Comparison of ENCODE assay signal across 8 cellular contexts in the genomic region with DNA sequence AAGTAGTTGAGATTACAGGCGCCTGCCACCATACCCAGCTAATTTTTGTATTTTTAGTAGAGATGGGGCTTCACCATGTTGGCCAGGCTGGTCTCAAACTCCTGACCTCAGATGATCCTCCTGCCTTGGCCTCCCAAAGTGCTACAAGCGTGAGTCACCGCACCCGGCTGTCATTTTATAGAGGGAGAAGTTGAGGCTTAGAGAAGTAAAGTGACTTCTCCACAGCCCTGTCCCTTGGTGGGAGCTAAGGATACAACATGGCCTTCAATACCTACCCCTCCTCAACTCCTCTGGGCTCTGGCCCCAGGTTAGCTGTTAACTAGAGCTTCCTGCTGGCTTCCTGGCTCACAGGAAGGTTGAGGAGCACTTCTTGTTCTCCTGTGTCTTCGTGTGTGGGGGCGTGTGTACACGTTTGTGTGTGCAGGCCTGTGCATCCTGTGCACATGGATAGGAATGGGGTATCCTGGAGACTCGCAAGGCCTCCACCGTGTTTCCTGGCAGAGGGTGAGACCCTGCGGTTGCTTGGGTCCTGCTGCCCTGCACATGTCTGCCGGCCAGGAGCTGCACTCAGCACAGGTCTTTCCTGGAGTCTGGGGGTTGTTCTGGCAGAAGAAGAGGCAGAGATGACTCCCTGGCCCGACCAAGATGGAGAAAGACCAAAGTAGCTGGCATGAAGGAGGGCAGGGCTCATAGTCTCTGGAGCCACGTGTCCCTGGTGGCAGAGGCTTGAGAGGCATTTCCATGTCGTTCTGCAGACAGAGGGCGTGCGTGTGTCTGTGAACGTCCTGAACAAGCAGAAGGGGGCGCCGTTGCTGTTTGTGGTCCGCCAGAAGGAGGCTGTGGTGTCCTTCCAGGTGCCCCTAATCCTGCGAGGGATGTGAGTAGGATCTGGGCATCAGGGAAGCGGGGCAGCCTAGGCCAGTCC. TPM values are rescaled to one million over a fixed set of nuclear protein-coding genes. Genes with fewer than 3 reads are reported as not detected.
DNase-seq lines count a peak whose midpoint lies in the region; ATAC-seq, FAIRE-seq and TF ChIP-seq lines count a peak whose summit lies in the region.

No MANE protein-coding gene starts in this region.

- FAIRE-seq in HTR-8/SVneo (lab: Jason Lieb, UNC) = no peak

- H3K9me3 ChIP-seq in CD4-positive, alpha-beta T cell (ENCODE audit: control insufficient read depth, low read length) = no peaks in the 10 kb centered on the region
- H3K9me3 ChIP-seq in heart left ventricle (no peaks in the 10 kb centered on the region), vagina (no peaks in the 10 kb centered on the region)

- peak; percentile 64 for ATAC-seq in CD4-positive, alpha-beta T cell (ENCODE audit: poor library complexity)
- ATAC-seq in heart left ventricle = peak in 3 of 4 donors; percentile 24 to 49 (median 28)

- TF ChIP-seq CTCF in CD4-positive, alpha-beta T cell (IDR thresholded peaks at IDR 0.05) = peak; percentile 54
- TF ChIP-seq CTCF in heart left ventricle (IDR thresholded peaks at IDR 0.05) = peak; percentile 25 to 87 (median 60)
- TF ChIP-seq CTCF in vagina (IDR thresholded peaks at IDR 0.05) = peak in 2 of 3 experiments; percentile 10 to 28

- no peaks in the 10 kb centered on the region for H3K27me3 Mint-ChIP-seq in CD4-positive, alpha-beta T cell

- no peaks in the 10 kb centered on the region for H3K9me3 Mint-ChIP-seq in CD4-positive, alpha-beta T cell

- H3K4me1 Mint-ChIP-seq in CD4-positive, alpha-beta T cell (ENCODE audit: low read depth) = peaks cover 36% of the 10 kb centered on the region

- peak overlapping the region; percentile 98 for H3K27ac Mint-ChIP-seq in CD4-positive, alpha-beta T cell

- peaks cover 23% of the 10 kb centered on the region for H3K36me3 Mint-ChIP-seq in CD4-positive, alpha-beta T cell (ENCODE audit: low read depth)

- no peak overlapping the region for H3K27ac ChIP-seq in CD4-positive, alpha-beta T cell (ENCODE audit: low read depth, low read length)
- H3K27ac ChIP-seq in heart left ventricle = peak overlapping the region in 7 of 12 donors; percentile 96 to 98 (median 98)
- no peak overlapping the region for H3K27ac ChIP-seq in vagina

- DNase-seq in CD4-positive, alpha-beta T cell = peak; percentile 29 to 69 (median 50)
- peak; percentile 92 for DNase-seq in H7
- DNase-seq in RPMI8226 = peak; percentile 83
- peak; percentile 59 for DNase-seq in activated naive CD4-positive, alpha-beta T cell treated with anti-CD3 and anti-CD28 coated beads, Interleukin-2, amount 50 U/mL, for 16 hours
- DNase-seq in heart left ventricle = peak; percentile 67 to 81 (median 75)
- peak; percentile 87 for DNase-seq in pons (ENCODE audit: low spot score)
- DNase-seq in vagina (ENCODE audit: extremely low spot score in 2 of 2) = no peak
- DNase-seq in HTR-8/SVneo (ENCODE audit: insufficient read length, low spot score) = no peak

- intact Hi-C loops in CD4-positive, alpha-beta T cell (cut with DNase I, micrococcal nuclease) = loop anchor here in 1 of 2 experiments (1.0 kb wide), 1 partner anchor 45 kb away; no protein-coding TSS in a partner anchor
- intact Hi-C loops in heart left ventricle (cut with DNase I) (loop anchor here in 8 of 10 donors (1.0 to 5.0 kb wide), 4 partner anchors 38 to 46 kb away; no protein-coding TSS in a partner anchor), vagina (cut with DNase I) (no loop called here)

- POLR2A ChIA-PET in CD4-positive, alpha-beta T cell (lab: Charles Lee) = interaction anchor here (1.4 to 4.9 kb wide), 4 partner anchors 14 to 51 kb away, joined by 5 to 60 read pairs (median 32); a partner anchor contains a TSS

- CTCF ChIA-PET in CD4-positive, alpha-beta T cell (lab: Charles Lee) = interaction anchor here (0.8 to 2.2 kb wide), 5 partner anchors 9 to 45 kb away, joined by 3 to 11 read pairs (median 4); no protein-coding TSS in a partner anchor

- peak overlapping the region; percentile 99 for H3K4me3 Mint-ChIP-seq in CD4-positive, alpha-beta T cell

- 44 to 51% (median 48%) methylated on average over 13 to 22 of the region's 22 CpGs for WGBS in heart left ventricle, 4 donors

- H3K36me3 ChIP-seq in H7 (replicated peaks; ENCODE audit: control insufficient read depth, insufficient read depth, low read length) (peaks cover 2% of the 10 kb centered on the region; the same call in 1 of the 2 replicates), heart left ventricle (peaks cover 0 to 43% (median 35%) of the 10 kb centered on the region in 9 donors), vagina (peaks cover 0 to 20% of the 10 kb centered on the region in 2 donors)

- TF ChIP-seq POLR2A in heart left ventricle (IDR thresholded peaks at IDR 0.05) (no peak), vagina (IDR thresholded peaks at IDR 0.05) (no peak)

- H3K4me1 ChIP-seq in heart left ventricle (peaks cover 0 to 36% (median 28%) of the 10 kb centered on the region in 12 donors), vagina (peaks cover 34% of the 10 kb centered on the region)

- no peaks in the 10 kb centered on the region for H3K27me3 ChIP-seq in CD4-positive, alpha-beta T cell (ENCODE audit: control insufficient read depth, insufficient read depth, low read length)
- H3K27me3 ChIP-seq in H7 (ENCODE audit: control insufficient read depth, insufficient read depth, low read length) (no peaks in the 10 kb centered on the region), heart left ventricle (no peaks in the 10 kb centered on the region), vagina (no peaks in the 10 kb centered on the region)

- H3K4me3 ChIP-seq in H7 (ENCODE audit: insufficient read depth, low read depth, low read length) (no peak overlapping the region), heart left ventricle (peak overlapping the region in 5 of 12 donors; percentile 91 to 96 (median 94)), vagina (no peak overlapping the region)

RNA-seq across cellular contexts. Expression of a gene that starts 2.4 kb away (rescaled TPM):
- total RNA-seq in CD4-positive, alpha-beta T cell = 100 to 1,000 TPM; 197 to 200 TPM
- 10.3 and 14.7 TPM in 2 replicates for total RNA-seq in H7 (2014; rRNA removed; shearing (Covaris generic))
- total RNA-seq in heart left ventricle = 10 to 100 TPM; 17.2 to 45.5 (median 22.2) TPM
- polyA plus RNA-seq in heart left ventricle = 10 to 100 TPM; 13.9 to 14.5 TPM
- 24.8 TPM for total RNA-seq in vagina

RNA-seq across cellular contexts. Expression of a gene that starts 18.2 kb away (rescaled TPM):
- 1 to 10 TPM; 8.4 to 9.5 TPM for total RNA-seq in CD4-positive, alpha-beta T cell
- total RNA-seq in H7 (2014; rRNA removed; shearing (Covaris generic)) = 188 and 343 TPM in 2 replicates
- total RNA-seq in heart left ventricle = 100 to 1,000 TPM in 7 of 9 donors, 10 to 100 TPM in 2; 63.7 to 338 (median 173) TPM
- polyA plus RNA-seq in heart left ventricle = 100 to 1,000 TPM; 319 to 399 TPM
- 1,935 TPM for total RNA-seq in vagina

RNA-seq across cellular contexts. Expression of a gene that starts 36.8 kb away (rescaled TPM):
- total RNA-seq in CD4-positive, alpha-beta T cell = 10 to 100 TPM; 44.3 to 45.6 TPM
- total RNA-seq in H7 (2014; rRNA removed; shearing (Covaris generic)) = 138 and 159 TPM in 2 replicates
- total RNA-seq in heart left ventricle = 10 to 100 TPM; 46.8 to 81.1 (median 68.8) TPM
- 10 to 100 TPM; 16.7 to 33.3 TPM for polyA plus RNA-seq in heart left ventricle
- total RNA-seq in vagina = 68.5 TPM

RNA-seq across cellular contexts. Expression of a gene that starts 51.0 kb away (rescaled TPM):
- 100 to 1,000 TPM; 229 to 247 TPM for total RNA-seq in CD4-positive, alpha-beta T cell
- total RNA-seq in H7 (2014; rRNA removed; shearing (Covaris generic)) = 28.4 and 29.3 TPM in 2 replicates
- total RNA-seq in heart left ventricle (10 to 100 TPM; 16.9 to 43.4 (median 25.5) TPM), vagina (63.8 TPM)
- 10 to 100 TPM; 27.8 to 34.6 TPM for polyA plus RNA-seq in heart left ventricle

RNA-seq across cellular contexts. Expression of a gene that starts 51.5 kb away (rescaled TPM):
- total RNA-seq in CD4-positive, alpha-beta T cell = 10 to 100 TPM; 12.9 to 15.8 TPM
- 10.1 and 14.9 TPM in 2 replicates for total RNA-seq in H7 (2014; rRNA removed; shearing (Covaris generic))
- total RNA-seq in heart left ventricle (10 to 100 TPM; 16.1 to 31.9 (median 23.4) TPM), vagina (10.8 TPM)
- 10 to 100 TPM in 1 of 2 donors, 1 to 10 TPM in 1; 8.0 to 12.9 TPM for polyA plus RNA-seq in heart left ventricle

Comparison
In these comparisons a context has a peak if more than half of its experiments do, and no peak if none do; other contexts are left out.
1. DNase-seq: peak in CD4-positive, alpha-beta T cell (10 of 10), H7 (single experiment), RPMI8226 (single experiment), activated naive CD4-positive, alpha-beta T cell treated with anti-CD3 and anti-CD28 coated beads, Interleukin-2, amount 50 U/mL, for 16 hours (single experiment), heart left ventricle (5 of 5) and pons (single experiment); none in vagina (0 of 2) and HTR-8/SVneo (single experiment).
2. H3K27ac ChIP-seq: peak in heart left ventricle (7 of 12); none in CD4-positive, alpha-beta T cell (single experiment) and vagina (single experiment).
3. RNA of a gene that starts 18.2 kb away (total RNA-seq): 1,935 TPM in vagina (single experiment), 188 to 343 TPM in H7 and 63.7 to 338 TPM in heart left ventricle; 8.4 to 9.5 TPM in CD4-positive, alpha-beta T cell; every median in the first group is over 4 times any median in the second.
4. Peak in every context shown above with its lines, with median percentiles within 50 percentile points of each other: CTCF ChIP-seq.